In the genomic region with DNA sequence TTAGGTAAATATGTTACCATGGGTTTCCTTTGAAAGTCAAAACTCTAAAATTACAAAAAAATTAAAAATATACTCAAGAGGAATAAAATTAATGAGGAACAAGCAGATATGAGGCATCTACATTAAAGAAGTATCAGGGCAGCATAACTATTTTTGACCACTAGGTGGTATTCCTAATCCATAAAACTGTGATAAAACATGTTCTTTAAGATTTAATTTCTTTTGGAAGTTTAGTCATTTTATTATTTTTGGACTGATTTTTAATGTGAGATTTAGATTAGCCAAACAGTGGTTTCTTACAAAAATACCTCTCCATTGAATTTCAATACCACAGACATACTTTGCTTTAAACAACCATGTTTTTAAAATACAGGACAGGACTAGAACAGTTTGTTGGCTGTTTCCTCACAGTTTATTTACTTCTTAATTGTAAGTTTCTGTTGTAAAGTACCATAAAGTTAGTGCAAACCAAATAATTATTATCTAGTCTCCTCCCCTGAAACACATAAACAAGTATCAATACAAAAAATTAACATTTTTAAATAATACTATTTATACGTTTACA, we compare ENCODE assay signal across 9 cellular contexts. TPM values are rescaled to one million over a fixed set of nuclear protein-coding genes. Genes with fewer than 3 reads are reported as not detected.
A peak's percentile ranks its signal among the peaks of the same experiment; 100 is the strongest.
DNase-seq lines count a peak whose midpoint lies in the region; ATAC-seq and TF ChIP-seq lines count a peak whose summit lies in the region.
"Had no signal": no experiment of that assay in that cellular context is flagged by ENCODE, and none has a peak within 500 bp of the region (broad histone marks: within the 10 kb centered on the region; RNA-seq: fewer than 3 reads in every experiment).

No MANE protein-coding gene starts in this region.

- peaks cover 3% of the 10 kb centered on the region for H3K4me1 ChIP-seq in ACC112 (ENCODE audit: control insufficient read depth, insufficient read depth, low read length, unreplicated experiment)
- no peaks in the 10 kb centered on the region for H3K4me1 ChIP-seq in OCI-LY1 (ENCODE audit: insufficient read depth, low read length, severe bottlenecking)
- no peaks in the 10 kb centered on the region for H3K4me1 ChIP-seq in fibroblast of lung (ENCODE audit: control insufficient read depth, extremely low read depth, insufficient read depth, low read length)

- TF ChIP-seq CTCF in OCI-LY1 (IDR thresholded peaks at IDR 0.05; ENCODE audit: low read length) (peak; percentile 61), fibroblast of lung (conservative IDR thresholded peaks at IDR 0.05 in 1 of 2, IDR thresholded peaks at IDR 0.05 in 1 of 2; ENCODE audit: low read depth in 1 of 2, low read length in 2 of 2) (peak; percentile 16 to 61)

- no peaks in the 10 kb centered on the region for H4K20me1 ChIP-seq in OCI-LY1 (ENCODE audit: insufficient read depth, low read length)
- H4K20me1 ChIP-seq in fibroblast of lung (ENCODE audit: control insufficient read depth, extremely low read depth, insufficient read depth, low read length) = no peaks in the 10 kb centered on the region

- H3K27me3 ChIP-seq in ACC112 (ENCODE audit: insufficient read depth, low read length) = no peaks in the 10 kb centered on the region
- no peaks in the 10 kb centered on the region for H3K27me3 ChIP-seq in OCI-LY1 (ENCODE audit: insufficient read depth, low read length)
- H3K27me3 ChIP-seq in fibroblast of lung (ENCODE audit: control insufficient read depth, insufficient read depth, low read length) = no peaks in the 10 kb centered on the region

- H3K9ac ChIP-seq in OCI-LY1 (ENCODE audit: low read length) = no peak overlapping the region
- no peak overlapping the region for H3K9ac ChIP-seq in fibroblast of lung (ENCODE audit: insufficient read depth, low read length)

- peak; percentile 44 for ATAC-seq in GM19351 (IDR thresholded peaks at IDR 0.05; ENCODE audit: unreplicated experiment)

- H3K27ac ChIP-seq in ACC112 (ENCODE audit: low read depth, low read length) = no peak overlapping the region
- no peak overlapping the region for H3K27ac ChIP-seq in OCI-LY1 (ENCODE audit: low read depth, low read length, poor library complexity, severe bottlenecking)
- H3K27ac ChIP-seq in fibroblast of lung (ENCODE audit: insufficient read depth, low read length) = no peak overlapping the region
- H3K27ac ChIP-seq: epithelial cell of prostate had no signal

- H3K4me3 ChIP-seq in ACC112 (ENCODE audit: low read depth, low read length) = no peak overlapping the region
- no peak overlapping the region for H3K4me3 ChIP-seq in OCI-LY1 (ENCODE audit: low read depth, low read length, poor library complexity, severe bottlenecking)
- H3K4me3 ChIP-seq in fibroblast of lung (replicated peaks in 1 of 4; ENCODE audit: control extremely low read depth in 1 of 4, insufficient read depth in 1 of 4, low read depth in 3 of 4, low read length in 4 of 4) = no peak overlapping the region

- DNase-seq in fibroblast of lung (ENCODE audit: low read depth in 2 of 2) = peak; percentile 59 to 68
- peak; percentile 57 for DNase-seq in superior temporal gyrus (ENCODE audit: extremely low spot score)
- DNase-seq in NCI-H187 (lab: John Stamatoyannopoulos, UW) = no peak
- no peak for DNase-seq in GF-D8 (lab: John Stamatoyannopoulos, UW)
- no peak for DNase-seq in KG1 (lab: John Stamatoyannopoulos, UW)

- no peaks in the 10 kb centered on the region for H3K36me3 ChIP-seq in ACC112 (ENCODE audit: insufficient read depth, low read length)
- H3K36me3 ChIP-seq in OCI-LY1 (ENCODE audit: insufficient read depth, low read length) = no peaks in the 10 kb centered on the region
- no peaks in the 10 kb centered on the region for H3K36me3 ChIP-seq in fibroblast of lung (ENCODE audit: control insufficient read depth, insufficient read depth, low read length)

- H3K9me3 ChIP-seq in OCI-LY1 (ENCODE audit: low read length) (no peaks in the 10 kb centered on the region), fibroblast of lung (ENCODE audit: control insufficient read depth, insufficient read depth, low read depth, low read length) (no peaks in the 10 kb centered on the region)

- H3K4me2 ChIP-seq in OCI-LY1 (ENCODE audit: low read length) = no peak overlapping the region
- no peak overlapping the region for H3K4me2 ChIP-seq in fibroblast of lung (ENCODE audit: extremely low read depth, insufficient read depth, low read length)

- no peaks in the 10 kb centered on the region for H3F3A ChIP-seq in OCI-LY1 (ENCODE audit: insufficient read depth, low read length)

- peak overlapping the region; percentile 77 for H2AFZ ChIP-seq in ACC112 (ENCODE audit: low read length, unreplicated experiment)
- H2AFZ ChIP-seq in OCI-LY1 (ENCODE audit: low read length) = no peak overlapping the region
- H2AFZ ChIP-seq in fibroblast of lung (ENCODE audit: low read length) = no peak overlapping the region

- H3K79me2 ChIP-seq in ACC112 (ENCODE audit: control insufficient read depth, insufficient read depth, low read length, unreplicated experiment) (no peaks in the 10 kb centered on the region), OCI-LY1 (ENCODE audit: insufficient read depth, low read length) (no peaks in the 10 kb centered on the region), fibroblast of lung (ENCODE audit: control insufficient read depth, insufficient read depth, low read length) (no peaks in the 10 kb centered on the region)

- no peaks in the 10 kb centered on the region for H3K9me2 ChIP-seq in OCI-LY1 (ENCODE audit: low read depth, low read length)

RNA-seq across cellular contexts. Expression of gene NTS, which starts 49.8 kb away (rescaled TPM):
- total RNA-seq in fibroblast of lung = not detected in 2 replicates
- polyA plus RNA-seq in fibroblast of lung = 0.28 TPM in 1 of 2 replicates, not detected in the other
- polyA plus RNA-seq in fibroblast of lung (2012) = 0.21 TPM in 1 of 2 replicates, not detected in the other
- not detected in 2 replicates for polyA minus RNA-seq in fibroblast of lung (ENCODE audit: low replicate concordance)

Comparison
In these comparisons a context has a peak if more than half of its experiments do, and no peak if none do; other contexts are left out.
1. DNase-seq: peak in fibroblast of lung (2 of 2) and superior temporal gyrus (single experiment); none in NCI-H187 (0 of 2), GF-D8 (single experiment) and KG1 (single experiment).